In genomic region chr12:30908389-30909087, GRCh38 we compare ENCODE assay signal across 11 cellular contexts. TPM values are rescaled to one million over a fixed set of nuclear protein-coding genes. Genes with fewer than 3 reads are reported as not detected.
DNase-seq lines count a peak whose midpoint lies in the region; ATAC-seq and TF ChIP-seq lines count a peak whose summit lies in the region.
"Had no signal": no experiment of that assay in that cellular context is flagged by ENCODE, and none has a peak within 500 bp of the region (broad histone marks: within the 10 kb centered on the region; RNA-seq: fewer than 3 reads in every experiment).

No MANE protein-coding gene starts in this region.

- H3K79me2 ChIP-seq in Karpas-422 (ENCODE audit: low read length), result no peaks in the 10 kb centered on the region

- no peaks in the 10 kb centered on the region for H3K9me3 ChIP-seq in Karpas-422 (ENCODE audit: low read length)
- H3K9me3 ChIP-seq: uterus had no signal

- POLR2A ChIA-PET in BJ (lab: Charles Lee), result interaction anchor here (0.6 kb wide), 1 partner anchor 71 kb away, joined by 7 read pairs; no protein-coding TSS in a partner anchor

- no peak overlapping the region for H3K4me3 ChIP-seq in BJ (ENCODE audit: low read depth, low read length)
- H3K4me3 ChIP-seq in Karpas-422 (ENCODE audit: low read length), result no peak overlapping the region
- no peak overlapping the region for H3K4me3 ChIP-seq in cardiac fibroblast (replicated peaks in 1 of 2; ENCODE audit: low read depth in 2 of 2, low read length in 2 of 2)
- H3K4me3 ChIP-seq: uterus had no signal

- H3K27me3 ChIP-seq in BJ (ENCODE audit: control insufficient read depth, insufficient read depth, low read length), result no peaks in the 10 kb centered on the region
- H3K27me3 ChIP-seq in Karpas-422 (ENCODE audit: low read length), result no peaks in the 10 kb centered on the region
- H3K27me3 ChIP-seq: uterus had no signal

- ATAC-seq in omental fat pad (ENCODE audit: low FRiP score), result peak; percentile 82
- ATAC-seq in HG02759 (IDR thresholded peaks at IDR 0.05; ENCODE audit: unreplicated experiment), result no peak
- ATAC-seq: natural killer cell treated with Interleukin-12 subunit alpha and Interleukin-12 subunit beta and Interleukin-15 and Interleukin-18, amount 100 ng/mL, for 72 hours had no signal

- no peaks in the 10 kb centered on the region for H4K20me1 ChIP-seq in Karpas-422 (ENCODE audit: insufficient read depth, low read depth, low read length)

- no peaks in the 10 kb centered on the region for H3K4me1 ChIP-seq in Karpas-422 (ENCODE audit: low read length)
- H3K4me1 ChIP-seq: uterus had no signal

- CTCF ChIA-PET in BJ (lab: Yijun Ruan, JAX), result interaction anchor here (1.0 kb wide), 1 partner anchor 61 kb away, joined by 4 read pairs; no protein-coding TSS in a partner anchor

- H3K36me3 ChIP-seq in BJ (ENCODE audit: control insufficient read depth, insufficient read depth, low read length) (no peaks in the 10 kb centered on the region), Karpas-422 (ENCODE audit: insufficient read depth, low read length) (no peaks in the 10 kb centered on the region)
- H3K36me3 ChIP-seq: uterus had no signal

- no peak overlapping the region for H3K27ac ChIP-seq in Karpas-422 (ENCODE audit: low read length)
- H3K27ac ChIP-seq: uterus had no signal

- H3K9ac ChIP-seq in Karpas-422 (ENCODE audit: low read length), result no peak overlapping the region

- H3K4me2 ChIP-seq in Karpas-422 (ENCODE audit: low read depth, low read length, poor library complexity, severe bottlenecking), result no peak overlapping the region

- TF ChIP-seq CTCF in BJ (IDR thresholded peaks at IDR 0.05; ENCODE audit: insufficient read depth, low read depth, low read length) (no peak), cardiac fibroblast (IDR thresholded peaks at IDR 0.05; ENCODE audit: low read depth, low read length) (no peak), omental fat pad (IDR thresholded peaks at IDR 0.05) (no peak), GM20000 (IDR thresholded peaks at IDR 0.05; ENCODE audit: extremely low read depth, missing control alignments) (no peak)

- no peaks in the 10 kb centered on the region for H3K9me2 ChIP-seq in Karpas-422 (replicated peaks; ENCODE audit: insufficient read depth, low read length)

- no peak overlapping the region for H2AFZ ChIP-seq in Karpas-422 (ENCODE audit: low read length)

- peak; percentile 95 for DNase-seq in BJ (ENCODE audit: low read depth)
- DNase-seq in Karpas-422, result peak; percentile 9
- peak; percentile 44 to 95 for DNase-seq in cardiac fibroblast (ENCODE audit: low read depth in 2 of 2)
- no peak for DNase-seq in omental fat pad (ENCODE audit: low spot score)
- DNase-seq in GM20000 (ENCODE audit: low spot score), result no peak
- no peak for DNase-seq in superior temporal gyrus (ENCODE audit: extremely low spot score)
- no peak for DNase-seq in activated T-cell treated with anti-CD3 and anti-CD28 coated beads for 4 hours
- DNase-seq: T-helper 9 cell, uterus had no signal

RNA-seq across cellular contexts. Expression of gene TSPAN11, which starts 18.0 kb away (rescaled TPM):
- polyA plus RNA-seq in BJ (2011; rRNA removed), result 0.44 and 0.64 TPM in 2 replicates
- 0.36 and 0.47 TPM in 2 replicates for polyA minus RNA-seq in BJ (2011; rRNA and poly(A)+ RNA removed)
- total RNA-seq in Karpas-422 (2014; rRNA removed; shearing (Covaris generic); ENCODE audit: low replicate concordance), result not detected in 2 replicates
- 1 to 10 TPM in 2 of 4 donors, under 1 TPM in 2; 0.12 to 1.4 (median 1.2) TPM for total RNA-seq in omental fat pad
- total RNA-seq: natural killer cell treated with Interleukin-12 subunit alpha and Interleukin-12 subunit beta and Interleukin-15 and Interleukin-18, amount 100 ng/mL, for 72 hours had no signal

Comparison
In these comparisons a context has a peak if more than half of its experiments do, and no peak if none do; other contexts are left out.
1. DNase-seq: peak in BJ (single experiment), Karpas-422 (single experiment) and cardiac fibroblast (2 of 2); none in omental fat pad (single experiment), GM20000 (single experiment), superior temporal gyrus (single experiment) and activated T-cell treated with anti-CD3 and anti-CD28 coated beads for 4 hours (single experiment).